Comparison of ENCODE assay signal across 9 cellular contexts in genomic region chr6:169162968-169163903, GRCh38.
DNase-seq lines count a peak whose midpoint lies in the region; ATAC-seq and TF ChIP-seq lines count a peak whose summit lies in the region.
"Had no signal": no experiment of that assay in that cellular context is flagged by ENCODE, and none has a peak within 500 bp of the region (broad histone marks: within the 10 kb centered on the region; RNA-seq: fewer than 3 reads in every experiment).

No MANE protein-coding gene starts in this region.

- ATAC-seq in body of pancreas, result peak; percentile 47

- intact Hi-C loops in body of pancreas (cut with DNase I), result no loop called here
- intact Hi-C loops in lower leg skin (cut with DNase I; ENCODE audit: low total_unique reads), result no loop called here

- TF ChIP-seq CTCF in body of pancreas (IDR thresholded peaks at IDR 0.05), result no peak
- TF ChIP-seq CTCF in lower leg skin (IDR thresholded peaks at IDR 0.05), result no peak

- no peak overlapping the region for H2AFZ ChIP-seq in ACC112 (ENCODE audit: low read length, unreplicated experiment)

- H3K27ac ChIP-seq in ACC112 (ENCODE audit: low read depth, low read length) (peak overlapping the region; percentile 84), body of pancreas (no peak overlapping the region)

- H3K27me3 ChIP-seq in ACC112 (ENCODE audit: insufficient read depth, low read length), result no peaks in the 10 kb centered on the region
- no peaks in the 10 kb centered on the region for H3K27me3 ChIP-seq in body of pancreas

- WGBS in body of pancreas, 2 donors, result 77 to 94% methylated on average over 7 to 11 of the region's 11 CpGs
- 46 to 54% methylated on average over 11 of the region's 11 CpGs for WGBS in lower leg skin, 2 donors

- DNase-seq in HK-2 (ENCODE audit: unreplicated experiment) (peak; percentile 41), body of pancreas (no peak), lower leg skin (ENCODE audit: low spot score in 2 of 2) (peak; percentile 65 to 90), DMS79 treated with DMSO at 0.1 percent for 48 hours (lab: John Stamatoyannopoulos, UW) (no peak), C1 segment of cervical spinal cord (lab: John Stamatoyannopoulos, UW) (no peak), DMS153 treated with DMSO at 0.1 percent for 48 hours (lab: John Stamatoyannopoulos, UW; ENCODE audit: unreplicated experiment) (no peak), pons (ENCODE audit: low spot score) (no peak)
- DNase-seq: activated CD4-positive, alpha-beta T cell treated with anti-CD3 and anti-CD28 coated beads, Interleukin-2, amount 50 U/mL, for 1 hour had no signal

- TF ChIP-seq POLR2A in body of pancreas (IDR thresholded peaks at IDR 0.05) (no peak), lower leg skin (IDR thresholded peaks at IDR 0.05) (no peak)

- H3K79me2 ChIP-seq in ACC112 (ENCODE audit: control insufficient read depth, insufficient read depth, low read length, unreplicated experiment), result peaks cover 2% of the 10 kb centered on the region

- H3K4me3 ChIP-seq in ACC112 (ENCODE audit: low read depth, low read length) (peak overlapping the region; percentile 8; the same call in 1 of the 2 replicates), body of pancreas (no peak overlapping the region), lower leg skin (ENCODE audit: low read depth, poor library complexity, severe bottlenecking) (no peak overlapping the region)

- H3K4me1 ChIP-seq in ACC112 (ENCODE audit: control insufficient read depth, insufficient read depth, low read length, unreplicated experiment) (peaks cover 33% of the 10 kb centered on the region), body of pancreas (no peaks in the 10 kb centered on the region)

- H3K9me3 ChIP-seq in body of pancreas, result no peaks in the 10 kb centered on the region

- H3K36me3 ChIP-seq in ACC112 (ENCODE audit: insufficient read depth, low read length) (no peaks in the 10 kb centered on the region), body of pancreas (replicated peaks in 1 of 2; ENCODE audit: insufficient read depth in 1 of 2, low read depth in 2 of 2) (no peaks in the 10 kb centered on the region)

Comparison
In these comparisons a context has a peak if more than half of its experiments do, and no peak if none do; other contexts are left out.
1. DNase-seq: peak in HK-2 (single experiment) and lower leg skin (2 of 2); none in body of pancreas (0 of 4), DMS79 treated with DMSO at 0.1 percent for 48 hours (single experiment), C1 segment of cervical spinal cord (0 of 14), DMS153 treated with DMSO at 0.1 percent for 48 hours (single experiment) and pons (single experiment).